ENCODE assay signal across 22 cellular contexts in the genomic region with DNA sequence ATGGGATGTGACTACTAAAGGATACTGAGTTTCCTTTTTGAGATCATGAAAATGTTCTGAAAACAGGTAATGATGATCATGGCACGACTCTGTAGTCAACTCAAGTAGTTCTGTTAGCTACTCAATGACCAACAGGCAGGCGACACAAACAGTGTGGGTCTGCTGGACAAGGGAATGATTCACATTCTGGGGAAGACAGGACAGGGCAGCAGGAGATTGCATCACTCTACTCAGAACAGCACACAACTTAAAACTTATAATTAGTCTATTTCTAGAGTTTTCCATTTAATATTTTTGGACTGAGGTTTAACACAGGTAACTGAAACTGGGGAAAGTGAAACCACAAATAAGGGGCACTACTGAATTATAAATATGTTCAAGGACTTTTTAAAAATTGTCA.
DNase-seq lines count a peak whose midpoint lies in the region; ATAC-seq and TF ChIP-seq lines count a peak whose summit lies in the region.
"Had no signal": no experiment of that assay in that cellular context is flagged by ENCODE, and none has a peak within 500 bp of the region (broad histone marks: within the 10 kb centered on the region; RNA-seq: fewer than 3 reads in every experiment).

No MANE protein-coding gene starts in this region.

- 86% methylated on average over 2 of the region's 2 CpGs for WGBS in hepatocyte (ENCODE audit: low lambda C conversion rate, missing lambda C conversion rate)

- no peaks in the 10 kb centered on the region for H3K4me1 ChIP-seq in hepatocyte (ENCODE audit: insufficient read depth)
- H3K4me1 ChIP-seq: right atrium auricular region had no signal

- peak overlapping the region; percentile 4 for H2AFZ ChIP-seq in hepatocyte

- no peak for TF ChIP-seq CTCF in choroid plexus epithelial cell (conservative IDR thresholded peaks at IDR 0.05; ENCODE audit: low read depth, low read length)
- no peak for TF ChIP-seq CTCF in hepatocyte (IDR thresholded peaks at IDR 0.05; ENCODE audit: poor library complexity)

- no peak overlapping the region for H3K4me2 ChIP-seq in hepatocyte
- H3K4me2 ChIP-seq: BLaER1 treated with 17β-estradiol and CSF1 and Interleukin-3, amounts not matched to agents 10 nM and 100 nM had no signal

- H3K27me3 ChIP-seq in hepatocyte = no peaks in the 10 kb centered on the region
- H3K27me3 ChIP-seq: BLaER1 treated with 17β-estradiol and CSF1 and Interleukin-3, amounts not matched to agents 10 nM and 100 nM; neutrophil; right atrium auricular region had no signal

- H3K9me3 ChIP-seq in hepatocyte (ENCODE audit: low read depth) = no peaks in the 10 kb centered on the region
- H3K9me3 ChIP-seq: neutrophil had no signal

- H3K9me2 ChIP-seq in hepatocyte (replicated peaks; ENCODE audit: insufficient read depth) = no peaks in the 10 kb centered on the region

- H3K79me2 ChIP-seq in hepatocyte = no peaks in the 10 kb centered on the region

- no peak overlapping the region for H3K4me3 ChIP-seq in choroid plexus epithelial cell (ENCODE audit: low read depth, low read length)
- H3K4me3 ChIP-seq in hepatocyte = no peak overlapping the region
- H3K4me3 ChIP-seq: BLaER1 treated with 17β-estradiol and CSF1 and Interleukin-3, amounts not matched to agents 10 nM and 100 nM; right atrium auricular region had no signal

- ATAC-seq in HG03045 (IDR thresholded peaks at IDR 0.05; ENCODE audit: unreplicated experiment) = no peak
- ATAC-seq: activated naive CD8-positive, alpha-beta T cell treated with anti-CD3 and anti-CD28 coated beads, Interleukin-2, amount 50 U/mL, for 24 hours had no signal

- H3K27ac ChIP-seq in hepatocyte = no peak overlapping the region
- H3K27ac ChIP-seq: BLaER1 treated with 17β-estradiol and CSF1 and Interleukin-3, amounts not matched to agents 10 nM and 100 nM; neutrophil; right atrium auricular region had no signal

- H4K20me1 ChIP-seq in hepatocyte (ENCODE audit: insufficient read depth, poor library complexity, severe bottlenecking) = no peaks in the 10 kb centered on the region
- H4K20me1 ChIP-seq: BLaER1 treated with 17β-estradiol and CSF1 and Interleukin-3, amounts not matched to agents 10 nM and 100 nM had no signal

- peak; percentile 2 for DNase-seq in AG08395 (ENCODE audit: low spot score)
- DNase-seq in HT1080 (ENCODE audit: low read depth) = peak; percentile 15
- peak; percentile 19 for DNase-seq in choroid plexus epithelial cell (ENCODE audit: low read depth)
- DNase-seq in hepatocyte (ENCODE audit: low spot score) = no peak
- DNase-seq in pons (ENCODE audit: low spot score) = no peak
- DNase-seq in retina = no peak
- DNase-seq in SW480 (ENCODE audit: low spot score) = no peak
- DNase-seq: activated CD4-positive, alpha-beta T cell treated with anti-CD3 and anti-CD28 coated beads, Interleukin-2, amount 10 ng/mL, durations not matched to agents 24 days and 14 days; activated CD8-positive, alpha-beta memory T cell treated with anti-CD3 and anti-CD28 coated beads, Interleukin-2, amount 50 U/mL, for 4 hours; activated effector memory CD4-positive, alpha-beta T cell treated with Interleukin-2 at 50 U/mL for 16 hours; activated naive CD8-positive, alpha-beta T cell treated with anti-CD3 and anti-CD28 coated beads, Interleukin-2, amount 50 U/mL, for 24 hours; Calu3; caudate nucleus; head of caudate nucleus; NCI-H69; Right ventricle myocardium superior; stimulated activated CD4-positive, alpha-beta T cell treated with anti-CD3 and anti-CD28 coated beads, Interleukin-15, amount 100 ng/mL, for 24 hours; SW 1271 had no signal

- H3K36me3 ChIP-seq in hepatocyte (replicated peaks; ENCODE audit: insufficient read depth, low read depth) = no peaks in the 10 kb centered on the region
- H3K36me3 ChIP-seq: BLaER1 treated with 17β-estradiol and CSF1 and Interleukin-3, amounts not matched to agents 10 nM and 100 nM; neutrophil; right atrium auricular region had no signal

Comparison
In these comparisons a context has a peak if more than half of its experiments do, and no peak if none do; other contexts are left out.
1. DNase-seq: peak in AG08395 (single experiment), HT1080 (single experiment) and choroid plexus epithelial cell (single experiment); none in hepatocyte (single experiment), pons (single experiment), retina (single experiment) and SW480 (single experiment).